Comparison of ENCODE assay signal across 24 cellular contexts in the genomic region with DNA sequence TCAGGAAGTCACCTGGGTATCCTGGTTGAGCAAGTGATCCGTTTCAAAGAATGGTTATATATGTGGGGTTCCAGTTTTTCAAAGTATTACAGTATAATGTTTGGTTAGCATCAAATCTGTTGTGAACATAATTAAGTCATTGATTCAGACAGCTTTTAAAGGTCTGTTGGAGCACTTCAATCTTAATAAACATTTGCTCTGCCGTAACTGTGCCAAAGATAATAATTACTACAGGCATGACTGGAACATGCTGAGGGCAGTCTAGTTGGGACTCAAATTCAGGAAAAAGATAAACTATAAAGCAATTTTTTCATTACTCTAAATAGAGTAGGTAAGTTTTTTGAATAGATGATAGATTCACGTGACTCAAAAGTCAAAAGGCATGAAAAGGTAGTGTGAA. TPM values are rescaled to one million over a fixed set of nuclear protein-coding genes. Genes with fewer than 3 reads are reported as not detected.
"Had no signal": no experiment of that assay in that cellular context is flagged by ENCODE, and none has a peak within 500 bp of the region (broad histone marks: within the 10 kb centered on the region; RNA-seq: fewer than 3 reads in every experiment).

No MANE protein-coding gene starts in this region.

- H3K4me1 ChIP-seq: foreskin keratinocyte, neural progenitor cell, prostate gland, suprapubic skin had no signal

- H3K9me3 Mint-ChIP-seq: activated T-cell treated with anti-CD3 and anti-CD28 coated beads, Interleukin-2, amount 50 U/mL, for 4 hours; brain; dendritic cell treated with granulocyte-macrophage colony-stimulating factor and Interleukin-4, amounts not matched to agents 40 ng/mL and 50 ng/mL, for 4 days; naive thymus-derived CD4-positive, alpha-beta T cell; neural progenitor cell had no signal

- H3K9ac ChIP-seq: neural progenitor cell had no signal

- DNase-seq: activated CD4-positive, alpha-beta T cell treated with anti-CD3 and anti-CD28 coated beads for 1 hour; activated CD8-positive, alpha-beta memory T cell treated with anti-CD3 and anti-CD28 coated beads for 24 hours; activated CD8-positive, alpha-beta memory T cell treated with anti-CD3 and anti-CD28 coated beads, Interleukin-2, amount 50 U/mL, for 4 hours; activated naive CD4-positive, alpha-beta T cell treated with Interleukin-2 at 50 U/mL for 16 hours; activated T-cell treated with anti-CD3 and anti-CD28 coated beads, Interleukin-2, amount 50 U/mL, for 4 hours; effector CD4-positive, alpha-beta T cell; foreskin keratinocyte; kidney; naive thymus-derived CD4-positive, alpha-beta T cell; stimulated activated CD4-positive, alpha-beta T cell treated with anti-CD3 and anti-CD28 coated beads, Interleukin-12 subunit alpha, Interleukin-12 subunit beta, amount 100 ng/mL, for 4 hours; stimulated activated CD4-positive, alpha-beta T cell treated with anti-CD3 and anti-CD28 coated beads, Interleukin-4, amount 100 ng/mL, for 4 hours; stomach; SW 1271; transverse colon; WERI-Rb-1 had no signal

- H3K27me3 ChIP-seq: foreskin keratinocyte, neural progenitor cell, right atrium auricular region, stomach, suprapubic skin, transverse colon had no signal

- H3K27ac Mint-ChIP-seq: dendritic cell treated with granulocyte-macrophage colony-stimulating factor and Interleukin-4, amounts not matched to agents 40 ng/mL and 50 ng/mL, for 4 days; neural progenitor cell had no signal

- H3K4me2 ChIP-seq: neural progenitor cell had no signal

- H3K4me3 ChIP-seq: lung, neural progenitor cell, prostate gland, right atrium auricular region, stomach, suprapubic skin, transverse colon had no signal

- ATAC-seq: activated T-cell treated with anti-CD3 and anti-CD28 coated beads, Interleukin-2, amount 50 U/mL, for 4 hours; foreskin keratinocyte; naive thymus-derived CD4-positive, alpha-beta T cell had no signal

- H2AFZ ChIP-seq: neural progenitor cell had no signal

- H3K27ac ChIP-seq: foreskin keratinocyte, neural progenitor cell, prostate gland, right atrium auricular region, suprapubic skin, transverse colon, WERI-Rb-1 had no signal

- H3K4me3 Mint-ChIP-seq: activated T-cell treated with anti-CD3 and anti-CD28 coated beads, Interleukin-2, amount 50 U/mL, for 4 hours; brain; dendritic cell treated with granulocyte-macrophage colony-stimulating factor and Interleukin-4, amounts not matched to agents 40 ng/mL and 50 ng/mL, for 4 days; naive thymus-derived CD4-positive, alpha-beta T cell had no signal

- H3K9me3 ChIP-seq: prostate gland, right atrium auricular region, stomach, suprapubic skin, transverse colon had no signal

- H3K27me3 Mint-ChIP-seq: dendritic cell treated with granulocyte-macrophage colony-stimulating factor and Interleukin-4, amounts not matched to agents 40 ng/mL and 50 ng/mL, for 4 days; naive thymus-derived CD4-positive, alpha-beta T cell had no signal

RNA-seq across cellular contexts. Expression of a gene that starts 34.3 kb away (rescaled TPM):
- total RNA-seq: foreskin keratinocyte, glomerular endothelial cell, osteoblast had no signal
- polyA plus RNA-seq: foreskin keratinocyte had no signal
